Comparison of ENCODE assay signal across 10 cellular contexts in the genomic region with DNA sequence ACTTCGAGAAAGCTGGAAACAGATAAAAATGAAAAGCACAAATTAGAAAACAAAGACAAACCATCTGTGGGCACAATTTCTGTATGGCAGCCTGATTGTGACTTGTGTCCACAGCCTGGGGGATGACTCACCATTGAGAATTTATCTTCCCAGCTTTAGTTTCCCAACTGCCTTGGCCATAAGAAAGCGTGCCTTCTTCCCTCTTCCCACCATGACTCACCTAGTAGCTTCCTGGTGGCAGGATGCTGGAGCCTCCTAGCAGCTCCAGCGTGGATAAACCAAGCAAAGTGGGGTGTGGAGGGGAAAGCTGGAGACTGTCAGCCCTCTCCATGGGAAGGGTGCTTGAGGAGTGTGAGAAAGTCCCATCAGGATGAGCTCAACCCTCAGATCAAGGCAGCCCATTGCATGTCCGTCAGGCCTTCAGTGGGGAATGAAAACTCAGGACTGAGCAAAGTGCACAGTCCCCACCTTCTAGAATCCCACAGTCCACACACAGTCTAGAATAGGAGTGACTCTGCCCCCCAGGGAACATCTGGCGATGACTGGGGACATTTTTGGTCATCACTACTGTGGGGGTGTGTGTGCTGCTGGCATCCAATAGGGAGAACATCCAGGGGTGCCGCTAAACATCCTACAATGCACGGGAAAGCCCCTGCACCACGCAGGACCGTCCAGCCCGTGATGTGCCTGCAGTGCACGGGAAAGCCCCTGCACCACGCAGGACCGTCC. TPM values are rescaled to one million over a fixed set of nuclear protein-coding genes. Genes with fewer than 3 reads are reported as not detected.
DNase-seq lines count a peak whose midpoint lies in the region; ATAC-seq, FAIRE-seq and TF ChIP-seq lines count a peak whose summit lies in the region.
"Had no signal": no experiment of that assay in that cellular context is flagged by ENCODE, and none has a peak within 500 bp of the region (broad histone marks: within the 10 kb centered on the region; RNA-seq: fewer than 3 reads in every experiment).

No MANE protein-coding gene starts in this region.

- no peaks in the 10 kb centered on the region for H3K36me3 ChIP-seq in left ventricle myocardium inferior

- H3K27me3 ChIP-seq in left ventricle myocardium inferior (ENCODE audit: low read depth), result peaks cover 24% of the 10 kb centered on the region

- peak; percentile 78 for FAIRE-seq in RCC 7860 (lab: Jason Lieb, UNC)
- FAIRE-seq: endothelial cell of umbilical vein had no signal

- TF ChIP-seq CTCF in retinal pigment epithelial cell (conservative IDR thresholded peaks at IDR 0.05; ENCODE audit: low read depth, low read length) (no peak), left ventricle myocardium inferior (IDR thresholded peaks at IDR 0.05; ENCODE audit: borderline replicate concordance) (no peak)

- H3K4me1 ChIP-seq in left ventricle myocardium inferior, result peaks cover 14% of the 10 kb centered on the region

- ATAC-seq in esophagus mucosa (peak; percentile 23), GM18858 (IDR thresholded peaks at IDR 0.05; ENCODE audit: unreplicated experiment) (no peak), GM21528 (IDR thresholded peaks at IDR 0.05; ENCODE audit: low FRiP score, unreplicated experiment) (no peak)

- no peak overlapping the region for H3K27ac ChIP-seq in left ventricle myocardium inferior (replicated peaks)

- intact Hi-C loops in left ventricle myocardium inferior (cut with micrococcal nuclease), result no loop called here

- DNase-seq in GM03348 (ENCODE audit: low spot score) (peak; percentile 90), RCC 7860 (ENCODE audit: low spot score) (peak; percentile 85), retinal pigment epithelial cell (ENCODE audit: low read depth) (peak; percentile 33), left ventricle myocardium inferior (no peak), NCI-H2171 (lab: John Stamatoyannopoulos, UW) (no peak)
- DNase-seq: SIG-M5 had no signal

- no peak overlapping the region for H3K4me3 ChIP-seq in retinal pigment epithelial cell (ENCODE audit: low read length)
- no peak overlapping the region for H3K4me3 ChIP-seq in left ventricle myocardium inferior

- no peaks in the 10 kb centered on the region for H3K9me3 ChIP-seq in left ventricle myocardium inferior (replicated peaks)

RNA-seq across cellular contexts. Expression of a gene that starts 21.0 kb away (rescaled TPM):
- not detected for total RNA-seq in esophagus mucosa
- total RNA-seq in left ventricle myocardium inferior, result not detected
- total RNA-seq: endothelial cell of umbilical vein had no signal

RNA-seq across cellular contexts. Expression of a gene that starts 22.4 kb away (rescaled TPM):
- total RNA-seq in esophagus mucosa (not detected), left ventricle myocardium inferior (not detected)
- total RNA-seq: endothelial cell of umbilical vein had no signal

RNA-seq across cellular contexts. Expression of a gene that starts 42.9 kb away (rescaled TPM):
- total RNA-seq in esophagus mucosa (4.3 TPM), left ventricle myocardium inferior (4.4 TPM)
- total RNA-seq: endothelial cell of umbilical vein had no signal

RNA-seq across cellular contexts. Expression of a gene that starts 52.4 kb away (rescaled TPM):
- total RNA-seq in esophagus mucosa, result not detected
- not detected for total RNA-seq in left ventricle myocardium inferior
- total RNA-seq: endothelial cell of umbilical vein had no signal

Comparison
In these comparisons a context has a peak if more than half of its experiments do, and no peak if none do; other contexts are left out.
1. DNase-seq: peak in GM03348 (single experiment), RCC 7860 (single experiment) and retinal pigment epithelial cell (single experiment); none in left ventricle myocardium inferior (single experiment) and NCI-H2171 (single experiment).